Comparison of ENCODE assay signal across 8 cellular contexts in genomic region chr5:122500245-122501086, GRCh38.
DNase-seq lines count a peak whose midpoint lies in the region; ATAC-seq, FAIRE-seq and TF ChIP-seq lines count a peak whose summit lies in the region.

No MANE protein-coding gene starts in this region.

- DNase-seq in D721Med (ENCODE audit: insufficient read length, low spot score) (no peak), HCEC 1CT (peak; percentile 42), Panc1 (ENCODE audit: low read depth, low spot score) (peak; percentile 12), esophagus muscularis mucosa (ENCODE audit: extremely low spot score) (no peak)
- no peak for DNase-seq in activated naive CD8-positive, alpha-beta T cell treated with anti-CD3 and anti-CD28 coated beads for 36 hours

- TF ChIP-seq EP300 in esophagus muscularis mucosa (IDR thresholded peaks at IDR 0.05): no peak
- no peak for TF ChIP-seq EP300 in neural cell (conservative IDR thresholded peaks at IDR 0.05; ENCODE audit: poor library complexity, severe bottlenecking)

- intact Hi-C loops in Panc1 (cut with micrococcal nuclease; ENCODE audit: unreplicated experiment) (no loop called here), esophagus muscularis mucosa (cut with DNase I) (loop anchor here (5.0 kb wide), 1 partner anchor 867 kb away; no protein-coding TSS in a partner anchor)

- no peaks in the 10 kb centered on the region for H3K4me1 Mint-ChIP-seq in activated naive CD8-positive, alpha-beta T cell treated with anti-CD3 and anti-CD28 coated beads for 36 hours

- H3K27ac ChIP-seq in Panc1 (ENCODE audit: low read length): no peak overlapping the region
- H3K27ac ChIP-seq in esophagus muscularis mucosa (replicated peaks in 1 of 4): peak overlapping the region in 2 of 4 donors; percentile 42 to 48
- H3K27ac ChIP-seq in neural cell (ENCODE audit: low read length): no peak overlapping the region

- POLR2A ChIA-PET in Panc1 (lab: Charles Lee): interaction anchor here (0.6 kb wide), 1 partner anchor 55 kb away, joined by 5 read pairs; no protein-coding TSS in a partner anchor

- WGBS in esophagus muscularis mucosa: 39% methylated on average over 12 of the region's 12 CpGs

- no peak overlapping the region for H3K4me3 Mint-ChIP-seq in activated naive CD8-positive, alpha-beta T cell treated with anti-CD3 and anti-CD28 coated beads for 36 hours

- no peaks in the 10 kb centered on the region for H3F3A ChIP-seq in neural cell (ENCODE audit: insufficient read depth, low read length, poor library complexity, severe bottlenecking)

- H3K79me2 ChIP-seq in neural cell (replicated peaks; ENCODE audit: insufficient read depth, low read length): no peaks in the 10 kb centered on the region

- H3K36me3 ChIP-seq in Panc1 (ENCODE audit: control insufficient read depth, insufficient read depth, low read length) (no peaks in the 10 kb centered on the region), esophagus muscularis mucosa (no peaks in the 10 kb centered on the region), neural cell (ENCODE audit: insufficient read depth, low read length) (no peaks in the 10 kb centered on the region)

- TF ChIP-seq POLR2A in esophagus muscularis mucosa (IDR thresholded peaks at IDR 0.05; ENCODE audit: low read depth): no peak

- H3K27me3 ChIP-seq in Panc1 (ENCODE audit: control insufficient read depth, insufficient read depth, low read length) (no peaks in the 10 kb centered on the region; the same call in 1 of the 2 replicates), esophagus muscularis mucosa (no peaks in the 10 kb centered on the region), neural cell (ENCODE audit: insufficient read depth, low read depth, low read length) (no peaks in the 10 kb centered on the region)

- H3K9me3 Mint-ChIP-seq in activated naive CD8-positive, alpha-beta T cell treated with anti-CD3 and anti-CD28 coated beads for 36 hours: no peaks in the 10 kb centered on the region

- TF ChIP-seq RAD21 in neural cell (conservative IDR thresholded peaks at IDR 0.05): peak; percentile 66

- H3K4me2 ChIP-seq in neural cell (ENCODE audit: low read length): no peak overlapping the region

- H3K4me1 ChIP-seq in Panc1 (ENCODE audit: control insufficient read depth, insufficient read depth, low read length) (no peaks in the 10 kb centered on the region), esophagus muscularis mucosa (peaks cover 0 to 14% (median 10%) of the 10 kb centered on the region in 4 donors)

- H3K9ac ChIP-seq in neural cell (ENCODE audit: low read length): no peak overlapping the region

- H3K9me3 ChIP-seq in Panc1 (ENCODE audit: control insufficient read depth, insufficient read depth, low read depth, low read length) (no peaks in the 10 kb centered on the region), esophagus muscularis mucosa (no peaks in the 10 kb centered on the region), neural cell (ENCODE audit: low read length) (no peaks in the 10 kb centered on the region)

- no peaks in the 10 kb centered on the region for H3K27me3 Mint-ChIP-seq in activated naive CD8-positive, alpha-beta T cell treated with anti-CD3 and anti-CD28 coated beads for 36 hours

- FAIRE-seq in D721Med (lab: Jason Lieb, UNC): no peak

- ATAC-seq in Panc1: peak; percentile 85
- ATAC-seq in GM21723 (IDR thresholded peaks at IDR 0.05; ENCODE audit: unreplicated experiment): no peak
- no peak for ATAC-seq in GM21717 (IDR thresholded peaks at IDR 0.05; ENCODE audit: unreplicated experiment)

- no TSS peak for BruUV-seq in Panc1 (replicated peaks; lab: Mats Ljungman, UMichigan)

- no peak overlapping the region for H3K27ac Mint-ChIP-seq in activated naive CD8-positive, alpha-beta T cell treated with anti-CD3 and anti-CD28 coated beads for 36 hours

- CTCF ChIA-PET in Panc1 (lab: Charles Lee): interaction anchor here (0.5 to 0.7 kb wide), 2 partner anchors 305 to 682 kb away, joined by 3 to 4 read pairs; no protein-coding TSS in a partner anchor

- no peaks in the 10 kb centered on the region for H3K9me2 ChIP-seq in neural cell (ENCODE audit: insufficient read depth, low read length)

- no peak overlapping the region for H2AFZ ChIP-seq in neural cell (ENCODE audit: low read depth, low read length)

- in situ Hi-C loops in Panc1 (cut with HindIII; ENCODE audit: low pct_unique_long_range_greater_than_20kb, low sequenced_read_pairs): no loop called here

- H4K20me1 ChIP-seq in neural cell (ENCODE audit: insufficient read depth): no peaks in the 10 kb centered on the region

- TF ChIP-seq CTCF in D721Med (IDR thresholded peaks at IDR 0.05; ENCODE audit: insufficient read depth, missing control alignments) (peak; percentile 52), Panc1 (IDR thresholded peaks at IDR 0.05) (peak; percentile 76), esophagus muscularis mucosa (IDR thresholded peaks at IDR 0.05) (peak; percentile 31 to 54 (median 45)), neural cell (IDR thresholded peaks at IDR 0.05; ENCODE audit: poor library complexity, severe bottlenecking) (peak; percentile 62)

- H3K4me3 ChIP-seq in Panc1 (ENCODE audit: low read depth in 2 of 2, low read length in 2 of 2) (no peak overlapping the region), esophagus muscularis mucosa (no peak overlapping the region), neural cell (ENCODE audit: low read length) (no peak overlapping the region)

- H3K36me3 Mint-ChIP-seq in activated naive CD8-positive, alpha-beta T cell treated with anti-CD3 and anti-CD28 coated beads for 36 hours: no peaks in the 10 kb centered on the region

TF ChIP-seq in neural cell, 6 proteins besides CTCF, POLR2A, EP300 and RAD21:
- TF ChIP-seq EZH2 (IDR thresholded peaks at IDR 0.05; ENCODE audit: borderline replicate concordance, insufficient read depth, low read length, poor library complexity, severe bottlenecking): no peak
- TF ChIP-seq SMC3 (conservative IDR thresholded peaks at IDR 0.05; ENCODE audit: poor library complexity): peak; percentile 47

Comparison
In these comparisons a context has a peak if more than half of its experiments do, and no peak if none do; other contexts are left out.
1. DNase-seq: peak in HCEC 1CT (single experiment) and Panc1 (single experiment); none in D721Med (single experiment), esophagus muscularis mucosa (single experiment) and activated naive CD8-positive, alpha-beta T cell treated with anti-CD3 and anti-CD28 coated beads for 36 hours (single experiment).
2. Peak in every context shown above with its lines, with median percentiles within 50 percentile points of each other: CTCF ChIP-seq.